8 cellular contexts compared by ENCODE assay signal in the genomic region with DNA sequence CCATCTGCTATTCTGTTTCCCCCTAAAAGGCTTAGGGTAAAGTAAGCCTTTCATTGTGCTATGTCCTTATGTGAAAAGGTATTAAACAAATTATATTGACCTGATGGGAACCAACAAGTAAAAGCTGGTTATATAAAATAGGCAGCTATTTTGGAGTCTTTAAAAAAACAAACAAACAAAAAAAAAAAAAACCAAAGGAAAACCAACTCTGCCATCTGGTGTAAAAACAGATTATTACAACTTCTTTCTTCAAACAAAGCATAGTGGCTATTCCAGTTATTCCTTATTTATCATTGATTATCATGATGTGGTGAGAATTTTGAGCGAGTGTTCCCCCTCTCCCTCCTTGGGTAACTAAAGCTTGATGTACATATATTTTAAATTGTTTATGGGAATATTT.
DNase-seq lines count a peak whose midpoint lies in the region; ATAC-seq and TF ChIP-seq lines count a peak whose summit lies in the region.

No MANE protein-coding gene starts in this region.

- H3K4me3 Mint-ChIP-seq in T-cell = no peak overlapping the region

- H3K36me3 Mint-ChIP-seq in T-cell = no peaks in the 10 kb centered on the region

- H3K79me2 ChIP-seq in OCI-LY1 (ENCODE audit: insufficient read depth, low read length) = no peaks in the 10 kb centered on the region

- H3K4me1 Mint-ChIP-seq in T-cell = no peaks in the 10 kb centered on the region

- no peaks in the 10 kb centered on the region for H3K9me3 ChIP-seq in OCI-LY1 (ENCODE audit: low read length)
- H3K9me3 ChIP-seq in esophagus squamous epithelium = no peaks in the 10 kb centered on the region
- H3K9me3 ChIP-seq in stomach = no peaks in the 10 kb centered on the region

- peaks cover 3% of the 10 kb centered on the region in 2 donors for H3K27me3 Mint-ChIP-seq in T-cell

- no peaks in the 10 kb centered on the region for H3K9me3 Mint-ChIP-seq in T-cell

- no peak overlapping the region for H3K4me2 ChIP-seq in OCI-LY1 (ENCODE audit: low read length)

- H3K4me3 ChIP-seq in OCI-LY1 (ENCODE audit: low read depth, low read length, poor library complexity, severe bottlenecking) = no peak overlapping the region
- H3K4me3 ChIP-seq in esophagus squamous epithelium = no peak overlapping the region
- no peak overlapping the region for H3K4me3 ChIP-seq in stomach

- ATAC-seq in T-cell (replicated peaks in 1 of 4) = no peak
- no peak for ATAC-seq in HG03565 (IDR thresholded peaks at IDR 0.05; ENCODE audit: unreplicated experiment)

- H3K9ac ChIP-seq in OCI-LY1 (ENCODE audit: low read length) = no peak overlapping the region

- H3F3A ChIP-seq in OCI-LY1 (ENCODE audit: insufficient read depth, low read length) = no peaks in the 10 kb centered on the region

- no peak overlapping the region for H2AFZ ChIP-seq in OCI-LY1 (ENCODE audit: low read length)

- H3K36me3 ChIP-seq in OCI-LY1 (ENCODE audit: insufficient read depth, low read length) (no peaks in the 10 kb centered on the region; the same call in 1 of the 2 replicates), esophagus squamous epithelium (no peaks in the 10 kb centered on the region), stomach (no peaks in the 10 kb centered on the region)

- H4K20me1 ChIP-seq in OCI-LY1 (ENCODE audit: insufficient read depth, low read length) = no peaks in the 10 kb centered on the region

- no peak overlapping the region for H3K27ac ChIP-seq in OCI-LY1 (ENCODE audit: low read depth, low read length, poor library complexity, severe bottlenecking)
- no peak overlapping the region for H3K27ac ChIP-seq in esophagus squamous epithelium
- no peak overlapping the region for H3K27ac ChIP-seq in stomach

- WGBS in esophagus squamous epithelium, 2 donors = 5 to 10% methylated on average over 1 of the region's 1 CpG
- WGBS in stomach, 5 donors = 0 to 7% (median 6%) methylated on average over 1 of the region's 1 CpG

- intact Hi-C loops in esophagus squamous epithelium (cut with DNase I) (no loop called here), stomach (cut with DNase I; ENCODE audit: low total_unique reads) (loop anchor here (5.0 kb wide), 1 partner anchor 154 kb away; no protein-coding TSS in a partner anchor)

- H3K27me3 ChIP-seq in OCI-LY1 (ENCODE audit: insufficient read depth, low read length) (no peaks in the 10 kb centered on the region), esophagus squamous epithelium (no peaks in the 10 kb centered on the region), stomach (no peaks in the 10 kb centered on the region)

- TF ChIP-seq POLR2A in esophagus squamous epithelium (IDR thresholded peaks at IDR 0.05) (no peak), stomach (IDR thresholded peaks at IDR 0.05) (no peak)

- TF ChIP-seq EP300 in stomach (IDR thresholded peaks at IDR 0.05) = no peak

- DNase-seq in NCI-H2227 (lab: John Stamatoyannopoulos, UW; ENCODE audit: unreplicated experiment) = peak; percentile 10
- no peak for DNase-seq in NCI-H2227 treated with DMSO at 0.1 percent for 48 hours (lab: John Stamatoyannopoulos, UW)
- no peak for DNase-seq in esophagus squamous epithelium (lab: John Stamatoyannopoulos, UW)
- DNase-seq in stomach = no peak
- no peak for DNase-seq in T-cell
- DNase-seq in anterior cingulate cortex (lab: John Stamatoyannopoulos, UW) = no peak

- CTCF ChIA-PET in T-cell (lab: Charles Lee) = interaction anchor here (0.5 to 2.8 kb wide), 17 partner anchors 23 to 1042 kb away, joined by 3 to 17 read pairs (median 3); no protein-coding TSS in a partner anchor

- POLR2A ChIA-PET in T-cell (lab: Charles Lee) = interaction anchor here (0.5 to 0.6 kb wide), 3 partner anchors 100 to 321 kb away, joined by 3 to 6 read pairs (median 3); no protein-coding TSS in a partner anchor

- peak; percentile 58 for TF ChIP-seq CTCF in OCI-LY1 (IDR thresholded peaks at IDR 0.05; ENCODE audit: low read length)
- peak; percentile 33 to 64 (median 52) for TF ChIP-seq CTCF in esophagus squamous epithelium (IDR thresholded peaks at IDR 0.05)
- TF ChIP-seq CTCF in stomach (IDR thresholded peaks at IDR 0.05) = peak in 5 of 7 experiments; percentile 24 to 74 (median 44)

- no peaks in the 10 kb centered on the region for H3K9me2 ChIP-seq in OCI-LY1 (ENCODE audit: low read depth, low read length)

- no peak overlapping the region for H3K27ac Mint-ChIP-seq in T-cell

- no peaks in the 10 kb centered on the region for H3K4me1 ChIP-seq in OCI-LY1 (ENCODE audit: insufficient read depth, low read length, severe bottlenecking)
- H3K4me1 ChIP-seq in esophagus squamous epithelium = peaks cover 1 to 27% (median 12%) of the 10 kb centered on the region in 3 donors
- peaks cover 13 to 30% (median 25%) of the 10 kb centered on the region in 4 donors for H3K4me1 ChIP-seq in stomach
